2 cellular contexts compared by ENCODE assay signal in genomic region chr2:121731366-121731765, GRCh38.
TF ChIP-seq lines count a peak whose summit lies in the region.

No MANE protein-coding gene starts in this region.

TF ChIP-seq in K562, 482 proteins besides CTCF, POLR2A, EP300 and RAD21:
- TF ChIP-seq PKNOX1 (IDR thresholded peaks at IDR 0.05) (no peak), ZNF518B (CRISPR knock-in tag; IDR thresholded peaks at IDR 0.05) (no peak), POLR2AphosphoS5 (IDR thresholded peaks at IDR 0.05; ENCODE audit: control insufficient read depth, insufficient read depth, low read depth, low read length) (0 out of 2 replicates have a peak, but pooled peaks have one; percentile 19)

TF ChIP-seq in SK-N-SH treated with all-trans-retinoic acid at 6 μM for 48 hours, 23 proteins besides CTCF, POLR2A, EP300 and RAD21:
- TF ChIP-seq ZNF565 (CRISPR knock-in tag; conservative IDR thresholded peaks at IDR 0.05; ENCODE audit: low read depth), result no peak
- TF ChIP-seq ZNF8 (CRISPR knock-in tag; IDR thresholded peaks at IDR 0.05), result no peak
